24 cellular contexts compared by ENCODE assay signal in the genomic region with DNA sequence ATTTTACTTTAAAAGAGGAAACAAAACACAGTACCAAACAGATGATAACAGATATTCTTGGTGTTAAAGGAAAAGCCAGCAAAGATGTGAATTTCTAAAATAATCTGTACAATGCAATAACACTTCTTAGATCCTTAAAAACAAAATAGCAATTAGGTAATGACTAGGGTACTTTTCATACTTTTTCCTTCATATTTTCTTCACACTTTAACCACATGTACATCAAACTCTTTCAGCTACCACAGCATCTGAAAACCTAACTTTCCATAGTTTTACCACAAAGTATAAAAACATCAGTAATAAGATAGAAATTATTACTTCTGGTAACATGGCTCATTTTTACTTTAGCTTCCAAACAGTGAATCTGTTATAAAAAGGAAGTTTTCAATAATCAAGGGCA.
A peak's percentile ranks its signal among the peaks of the same experiment; 100 is the strongest.
DNase-seq lines count a peak whose midpoint lies in the region; ATAC-seq, FAIRE-seq and TF ChIP-seq lines count a peak whose summit lies in the region.
"Had no signal": no experiment of that assay in that cellular context is flagged by ENCODE, and none has a peak within 500 bp of the region (broad histone marks: within the 10 kb centered on the region; RNA-seq: fewer than 3 reads in every experiment).

No MANE protein-coding gene starts in this region.

- peak; percentile 66 for ATAC-seq in stimulated activated naive CD8-positive, alpha-beta T cell treated with anti-CD3 and anti-CD28 coated beads, Interleukin-15, Interleukin-2, amounts not matched to agents 100 U/mL and 50 U/mL, for 24 hours
- ATAC-seq: A549, GM12878 had no signal

- no peaks in the 10 kb centered on the region for H3K27me3 Mint-ChIP-seq in CD4-positive, alpha-beta memory T cell
- H3K27me3 Mint-ChIP-seq: CD4-positive, alpha-beta T cell had no signal

- no peak overlapping the region for H3K27ac Mint-ChIP-seq in CD4-positive, alpha-beta memory T cell
- H3K27ac Mint-ChIP-seq: CD14-positive monocyte; CD4-positive, alpha-beta T cell; HFFc6 had no signal

- H3K27ac ChIP-seq in CD4-positive, alpha-beta memory T cell (ENCODE audit: low read depth, low read length): no peak overlapping the region
- H3K27ac ChIP-seq: A549; BLaER1 treated with 17β-estradiol and CSF1 and Interleukin-3, amounts not matched to agents 10 nM and 100 nM had no signal

- no peaks in the 10 kb centered on the region for H3K4me1 ChIP-seq in CD4-positive, alpha-beta memory T cell (ENCODE audit: insufficient read depth, low read length)
- H3K4me1 ChIP-seq: A549; BE2C; BLaER1 treated with 17β-estradiol and CSF1 and Interleukin-3, amounts not matched to agents 10 nM and 100 nM; HAP-1 had no signal

- FAIRE-seq in D721Med (lab: Jason Lieb, UNC) (peak; percentile 29), GM18507 (lab: Jason Lieb, UNC) (peak; percentile 38)
- FAIRE-seq: A549, GM12878, H54 had no signal

- POLR2A ChIA-PET in CD4-positive, alpha-beta memory T cell (lab: Charles Lee; ENCODE audit: partially characterized antibody): no interaction called here

- no peak overlapping the region for H3K4me3 Mint-ChIP-seq in CD4-positive, alpha-beta memory T cell
- H3K4me3 Mint-ChIP-seq: CD14-positive monocyte; CD4-positive, alpha-beta T cell; HFFc6 had no signal

- H3K27me3 ChIP-seq in CD4-positive, alpha-beta memory T cell (ENCODE audit: insufficient read depth, low read length): no peaks in the 10 kb centered on the region
- H3K27me3 ChIP-seq: BE2C; BLaER1 treated with 17β-estradiol and CSF1 and Interleukin-3, amounts not matched to agents 10 nM and 100 nM had no signal

- no peaks in the 10 kb centered on the region for H3K4me1 Mint-ChIP-seq in CD4-positive, alpha-beta memory T cell
- H3K4me1 Mint-ChIP-seq: CD14-positive monocyte had no signal

- no peaks in the 10 kb centered on the region for H3K9me3 Mint-ChIP-seq in CD4-positive, alpha-beta memory T cell
- H3K9me3 Mint-ChIP-seq: CD4-positive, alpha-beta T cell; HFFc6 had no signal

- no peaks in the 10 kb centered on the region for H3K9me3 ChIP-seq in CD4-positive, alpha-beta memory T cell (ENCODE audit: control insufficient read depth in 1 of 2, low read length in 2 of 2)
- H3K9me3 ChIP-seq: A549, BE2C, HAP-1 had no signal

- H3K36me3 Mint-ChIP-seq in CD4-positive, alpha-beta memory T cell: peaks cover 2 to 8% of the 10 kb centered on the region in 2 donors

- no peak for TF ChIP-seq CTCF in D721Med (IDR thresholded peaks at IDR 0.05; ENCODE audit: insufficient read depth, missing control alignments)

- CTCF ChIA-PET in CD4-positive, alpha-beta memory T cell (lab: Charles Lee; ENCODE audit: partially characterized antibody): no interaction called here

- DNase-seq in D721Med (ENCODE audit: insufficient read length, low spot score) (no peak), GM18507 (ENCODE audit: extremely low spot score, insufficient read length, low read depth) (no peak), NCI-H226 (no peak), putamen (ENCODE audit: low spot score) (no peak)
- DNase-seq in stimulated activated naive CD8-positive, alpha-beta T cell treated with anti-CD3 and anti-CD28 coated beads, Interleukin-15, Interleukin-2, amounts not matched to agents 100 U/mL and 50 U/mL, for 24 hours: no peak
- DNase-seq in CD4-positive, alpha-beta memory T cell: no peak
- DNase-seq: 8988T; ACHN; AML-193; BE2C; Calu3; CD4-positive, alpha-beta T cell; COR-L47; DMS153; DND-41; GDM1; GOT3; HFFc6 had no signal

- H3K36me3 ChIP-seq in CD4-positive, alpha-beta memory T cell (ENCODE audit: insufficient read depth, low read length): no peaks in the 10 kb centered on the region
- H3K36me3 ChIP-seq: BE2C had no signal

- H3K4me3 ChIP-seq in CD4-positive, alpha-beta memory T cell (ENCODE audit: low read length in 2 of 2): no peak overlapping the region
- H3K4me3 ChIP-seq: A549; BLaER1 treated with 17β-estradiol and CSF1 and Interleukin-3, amounts not matched to agents 10 nM and 100 nM; GM12878; HAP-1 had no signal

- intact Hi-C loops in CD4-positive, alpha-beta memory T cell (cut with micrococcal nuclease): no loop called here
